ENCODE assay signal across 31 cellular contexts in the genomic region with DNA sequence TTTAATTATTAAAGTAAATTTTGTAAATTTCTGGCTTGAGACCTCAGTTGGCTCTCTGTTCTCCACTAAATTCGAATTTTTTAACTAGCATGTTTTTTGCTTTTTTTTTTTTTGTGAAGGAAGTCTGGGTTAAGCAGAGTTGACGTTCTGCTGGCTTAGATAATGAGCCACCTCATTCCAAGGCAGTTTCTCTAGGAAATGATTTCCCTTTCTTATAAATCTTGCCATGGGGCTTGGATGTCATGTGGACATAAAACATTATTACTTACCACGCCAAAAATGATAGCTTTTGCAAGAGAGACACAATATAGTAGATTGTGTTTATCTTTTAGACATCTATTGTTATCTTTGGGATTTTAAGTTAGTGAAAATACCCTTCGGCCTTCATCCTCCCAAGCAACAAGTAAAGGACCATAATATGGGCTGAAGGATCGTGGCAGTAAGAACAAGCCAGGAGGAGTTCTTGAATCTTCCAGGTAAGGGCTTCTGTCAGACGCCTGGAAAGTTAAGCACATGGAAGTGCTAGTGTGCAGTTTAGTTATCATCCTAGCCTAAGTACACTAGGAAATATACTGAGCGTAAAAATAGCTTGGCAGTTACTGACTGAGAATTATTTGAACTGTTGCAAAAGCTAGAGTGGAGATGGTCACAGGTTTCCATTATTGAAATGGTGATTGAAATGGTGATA.
"Had no signal": no experiment of that assay in that cellular context is flagged by ENCODE, and none has a peak within 500 bp of the region (broad histone marks: within the 10 kb centered on the region; RNA-seq: fewer than 3 reads in every experiment).

No MANE protein-coding gene starts in this region.

- H3K4me1 ChIP-seq: ascending aorta, Peyer's patch, SJCRH30 had no signal

- ATAC-seq: activated CD8-positive, alpha-beta memory T cell treated with anti-CD3 and anti-CD28 coated beads, Interleukin-2, amount 10 ng/mL, durations not matched to agents 7 days and 5 days; activated naive CD4-positive, alpha-beta T cell treated with anti-CD3 and anti-CD28 coated beads, Interleukin-2, amount 50 U/mL, for 72 hours; activated naive CD8-positive, alpha-beta T cell treated with anti-CD3 and anti-CD28 coated beads, Interleukin-2, amount 50 U/mL, for 24 hours; activated T-cell treated with anti-CD3 and anti-CD28 coated beads, Interleukin-2, amount 50 U/mL, for 4 hours; WTC11 had no signal

- H3K27me3 ChIP-seq: ascending aorta, cardiac muscle cell, Peyer's patch, SJCRH30 had no signal

- H3K9me3 Mint-ChIP-seq: activated naive CD4-positive, alpha-beta T cell treated with anti-CD3 and anti-CD28 coated beads, Interleukin-2, amount 50 U/mL, for 72 hours; activated naive CD8-positive, alpha-beta T cell treated with anti-CD3 and anti-CD28 coated beads, Interleukin-2, amount 50 U/mL, for 24 hours; activated T-cell treated with anti-CD3 and anti-CD28 coated beads, Interleukin-2, amount 50 U/mL, for 4 hours; brain; T-helper 1 cell treated with Interleukin-12 subunit alpha and Interleukin-12 subunit beta and Interleukin-4 antibody, amounts not matched to agents 30 μg/mL and 1 μg/mL, for 36 hours; WTC11 had no signal

- H3K27ac Mint-ChIP-seq: activated CD8-positive, alpha-beta memory T cell treated with anti-CD3 and anti-CD28 coated beads, Interleukin-2, amount 10 ng/mL, durations not matched to agents 7 days and 5 days; activated naive CD4-positive, alpha-beta T cell treated with anti-CD3 and anti-CD28 coated beads, Interleukin-2, amount 50 U/mL, for 72 hours; T-helper 1 cell treated with Interleukin-12 subunit alpha and Interleukin-12 subunit beta and Interleukin-4 antibody, amounts not matched to agents 30 μg/mL and 1 μg/mL, for 36 hours; WTC11 had no signal

- H3K27me3 Mint-ChIP-seq: activated naive CD8-positive, alpha-beta T cell treated with anti-CD3 and anti-CD28 coated beads, Interleukin-2, amount 50 U/mL, for 24 hours; brain had no signal

- H3K36me3 Mint-ChIP-seq: activated CD8-positive, alpha-beta memory T cell treated with anti-CD3 and anti-CD28 coated beads, Interleukin-2, amount 10 ng/mL, durations not matched to agents 7 days and 5 days; activated naive CD4-positive, alpha-beta T cell treated with anti-CD3 and anti-CD28 coated beads, Interleukin-2, amount 50 U/mL, for 72 hours; brain; WTC11 had no signal

- H3K4me3 ChIP-seq: ascending aorta, cardiac muscle cell, Peyer's patch, SJCRH30 had no signal

- H3K4me3 Mint-ChIP-seq: activated CD8-positive, alpha-beta memory T cell treated with anti-CD3 and anti-CD28 coated beads, Interleukin-2, amount 10 ng/mL, durations not matched to agents 7 days and 5 days; activated T-cell treated with anti-CD3 and anti-CD28 coated beads, Interleukin-2, amount 50 U/mL, for 4 hours; T-helper 1 cell treated with Interleukin-12 subunit alpha and Interleukin-12 subunit beta and Interleukin-4 antibody, amounts not matched to agents 30 μg/mL and 1 μg/mL, for 36 hours; WTC11 had no signal

- DNase-seq: activated CD4-positive, alpha-beta T cell treated with anti-CD3 and anti-CD28 coated beads for 48 hours; activated CD4-positive, alpha-beta T cell treated with anti-CD3 and anti-CD28 coated beads, Interleukin-2, amount 50 U/mL, for 4 hours; activated CD4-positive, CD25-positive, alpha-beta regulatory T cell treated with anti-CD3 and anti-CD28 coated beads, Interleukin-2, amount 50 U/mL, for 72 hours; activated CD8-positive, alpha-beta memory T cell treated with anti-CD3 and anti-CD28 coated beads, Interleukin-2, amount 10 ng/mL, durations not matched to agents 7 days and 5 days; activated effector memory CD4-positive, alpha-beta T cell treated with anti-CD3 and anti-CD28 coated beads, Interleukin-2, amount 50 U/mL, for 16 hours; activated naive CD4-positive, alpha-beta T cell treated with Interleukin-2 at 50 U/mL for 16 hours; activated naive CD8-positive, alpha-beta T cell treated with anti-CD3 and anti-CD28 coated beads, Interleukin-2, amount 50 U/mL, for 24 hours; activated T-cell treated with anti-CD3 and anti-CD28 coated beads, Interleukin-2, amount 50 U/mL, for 4 hours; amniotic stem cell; Kasumi-1; KBM-7; NCI-H1092; NCI-H1417; NCI-H1694; NCI-H2029; NCI-H2107; NCI-H2171 treated with DMSO at 0.1 percent for 48 hours; NCI-H510A treated with DMSO at 0.1 percent for 48 hours; NCI-H69; NK-92 treated with Interleukin-12 subunit alpha and Interleukin-12 subunit beta, amount 100 ng/mL, for 24 hours; OCI-M1; Peyer's patch; Right ventricle myocardium superior; SJCRH30 had no signal

- H3K27ac ChIP-seq: ascending aorta, cardiac muscle cell, Peyer's patch, RWPE1, SJCRH30 had no signal

- H3K36me3 ChIP-seq: ascending aorta, cardiac muscle cell, Peyer's patch, SJCRH30 had no signal

- H3K9me3 ChIP-seq: ascending aorta, Peyer's patch, SJCRH30 had no signal
